ENCODE assay signal across 9 cellular contexts in the genomic region with DNA sequence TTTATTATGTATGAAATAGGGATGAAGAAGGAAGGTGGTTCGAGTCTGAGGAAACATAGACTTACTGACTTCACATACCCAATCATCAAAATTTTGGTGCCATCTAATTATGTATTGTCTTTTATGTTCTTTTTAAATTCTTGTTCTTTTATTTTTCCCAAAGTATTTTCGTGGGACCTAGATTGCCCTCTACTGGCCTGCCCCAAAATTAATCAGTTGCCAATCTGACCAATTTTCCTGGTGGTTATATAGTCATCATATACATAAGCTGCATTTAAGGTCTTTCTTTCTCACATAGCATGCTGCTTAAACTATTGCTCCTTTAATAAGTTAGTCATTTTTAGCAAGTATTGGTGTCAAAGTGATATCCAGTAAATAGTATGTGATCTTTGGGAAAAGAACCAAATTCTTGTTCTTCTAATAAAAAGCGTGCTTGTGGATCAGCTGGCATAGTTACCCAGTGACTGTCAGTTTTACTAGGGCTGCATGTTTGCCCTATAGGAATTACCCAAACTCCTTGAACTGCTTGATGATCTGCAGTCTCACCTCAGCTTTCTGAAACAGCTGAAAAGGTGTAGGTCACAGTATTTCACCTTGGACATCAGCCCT.
DNase-seq lines count a peak whose midpoint lies in the region; ATAC-seq and TF ChIP-seq lines count a peak whose summit lies in the region.
"Had no signal": no experiment of that assay in that cellular context is flagged by ENCODE, and none has a peak within 500 bp of the region (broad histone marks: within the 10 kb centered on the region; RNA-seq: fewer than 3 reads in every experiment).

No MANE protein-coding gene starts in this region.

- no peak overlapping the region for H3K27ac Mint-ChIP-seq in activated naive CD4-positive, alpha-beta T cell treated with anti-CD3 and anti-CD28 coated beads, Interleukin-2, amount 10 ng/mL, durations not matched to agents 7 days and 5 days

- 29 to 33% methylated on average over 3 of the region's 3 CpGs for WGBS in body of pancreas, 2 donors

- DNase-seq in ELR (ENCODE audit: low read depth) (peak; percentile 37), Kasumi-1 (lab: John Stamatoyannopoulos, UW) (peak; percentile 3), body of pancreas (no peak), lung microvascular endothelial cell (ENCODE audit: low read depth in 2 of 2) (peak; percentile 25 to 28), HEK293T (ENCODE audit: extremely low spot score) (no peak)
- no peak for DNase-seq in activated CD4-positive, alpha-beta T cell treated with anti-CD3 and anti-CD28 coated beads for 4 hours
- DNase-seq in activated naive CD4-positive, alpha-beta T cell treated with anti-CD3 and anti-CD28 coated beads, Interleukin-2, amount 10 ng/mL, durations not matched to agents 7 days and 5 days, result no peak
- DNase-seq: retina had no signal

- H3K9me3 Mint-ChIP-seq in activated naive CD4-positive, alpha-beta T cell treated with anti-CD3 and anti-CD28 coated beads, Interleukin-2, amount 10 ng/mL, durations not matched to agents 7 days and 5 days, result no peaks in the 10 kb centered on the region

- peak in 5 of 7 experiments; percentile 17 to 35 (median 31) for TF ChIP-seq CTCF in body of pancreas (IDR thresholded peaks at IDR 0.05)

- no peaks in the 10 kb centered on the region for H3K27me3 ChIP-seq in body of pancreas

- H3K27ac ChIP-seq in body of pancreas, result no peak overlapping the region

- no peak for TF ChIP-seq POLR2A in body of pancreas (IDR thresholded peaks at IDR 0.05)

- CTCF ChIA-PET in activated naive CD4-positive, alpha-beta T cell treated with anti-CD3 and anti-CD28 coated beads, Interleukin-2, amount 10 ng/mL, durations not matched to agents 7 days and 5 days (lab: Charles Lee), result no interaction called here
- CTCF ChIA-PET in HEK293T (lab: Yijun Ruan, JAX), result interaction anchor here (0.7 kb wide), 2 partner anchors 172 to 267 kb away, joined by 3 to 4 read pairs; no protein-coding TSS in a partner anchor

- H3K36me3 Mint-ChIP-seq in activated naive CD4-positive, alpha-beta T cell treated with anti-CD3 and anti-CD28 coated beads, Interleukin-2, amount 10 ng/mL, durations not matched to agents 7 days and 5 days, result no peaks in the 10 kb centered on the region

- POLR2A ChIA-PET in HEK293T (lab: Yijun Ruan, JAX), result no interaction called here

- ATAC-seq in body of pancreas (no peak), HG03095 (IDR thresholded peaks at IDR 0.05; ENCODE audit: unreplicated experiment) (no peak)

- H3K4me1 ChIP-seq in body of pancreas, result peaks cover under 1% of the 10 kb centered on the region

- H3K36me3 ChIP-seq in body of pancreas (replicated peaks in 1 of 2; ENCODE audit: insufficient read depth in 1 of 2, low read depth in 2 of 2), result no peaks in the 10 kb centered on the region

- no peak overlapping the region for H3K4me3 Mint-ChIP-seq in activated naive CD4-positive, alpha-beta T cell treated with anti-CD3 and anti-CD28 coated beads, Interleukin-2, amount 10 ng/mL, durations not matched to agents 7 days and 5 days

- no peaks in the 10 kb centered on the region for H3K27me3 Mint-ChIP-seq in activated naive CD4-positive, alpha-beta T cell treated with anti-CD3 and anti-CD28 coated beads, Interleukin-2, amount 10 ng/mL, durations not matched to agents 7 days and 5 days

- H3K4me1 Mint-ChIP-seq in activated naive CD4-positive, alpha-beta T cell treated with anti-CD3 and anti-CD28 coated beads, Interleukin-2, amount 10 ng/mL, durations not matched to agents 7 days and 5 days, result no peaks in the 10 kb centered on the region

- intact Hi-C loops in body of pancreas (cut with DNase I), result no loop called here

- no peak overlapping the region for H3K4me3 ChIP-seq in body of pancreas

- H3K9me3 ChIP-seq in body of pancreas, result no peaks in the 10 kb centered on the region

TF ChIP-seq in HEK293T, 16 proteins besides CTCF, POLR2A, EP300 and RAD21:
- TF ChIP-seq NFRKB (IDR thresholded peaks at IDR 0.05), result no peak
- TF ChIP-seq SUZ12 (IDR thresholded peaks at IDR 0.05), result no peak
- no peak for TF ChIP-seq HDGF (IDR thresholded peaks at IDR 0.05; ENCODE audit: borderline replicate concordance)
- no peak for TF ChIP-seq TARDBP (IDR thresholded peaks at IDR 0.05)
- no peak for TF ChIP-seq SP1 (IDR thresholded peaks at IDR 0.05)
- no peak for TF ChIP-seq PKNOX1 (IDR thresholded peaks at IDR 0.05)
- no peak for TF ChIP-seq ARNT (IDR thresholded peaks at IDR 0.05)
- TF ChIP-seq LEF1 (IDR thresholded peaks at IDR 0.05; ENCODE audit: borderline replicate concordance), result no peak
- TF ChIP-seq L3MBTL2 (conservative IDR thresholded peaks at IDR 0.05), result no peak
- no peak for TF ChIP-seq ZNF384 (IDR thresholded peaks at IDR 0.05)
- TF ChIP-seq BHLHE40 (IDR thresholded peaks at IDR 0.05; ENCODE audit: borderline replicate concordance), result no peak
- TF ChIP-seq FOXK2 (IDR thresholded peaks at IDR 0.05), result no peak

Comparison
In these comparisons a context has a peak if more than half of its experiments do, and no peak if none do; other contexts are left out.
1. DNase-seq: peak in ELR (single experiment), Kasumi-1 (2 of 2) and lung microvascular endothelial cell (2 of 2); none in body of pancreas (0 of 4), activated CD4-positive, alpha-beta T cell treated with anti-CD3 and anti-CD28 coated beads for 4 hours (0 of 2), activated naive CD4-positive, alpha-beta T cell treated with anti-CD3 and anti-CD28 coated beads, Interleukin-2, amount 10 ng/mL, durations not matched to agents 7 days and 5 days (single experiment) and HEK293T (single experiment).